Comparison of ENCODE assay signal across 1 cellular context in genomic region chr16:19167710-19168172, GRCh38.
TF ChIP-seq lines count a peak whose summit lies in the region.

No MANE protein-coding gene starts in this region.

TF ChIP-seq in GM12878, 131 proteins besides CTCF, POLR2A, EP300 and RAD21 (continued from another document):
- TF ChIP-seq SMARCA5 (IDR thresholded peaks at IDR 0.05) (peak; percentile 96), ATF7 (IDR thresholded peaks at IDR 0.05; ENCODE audit: low read depth) (no peak), CUX1 (IDR thresholded peaks at IDR 0.05; ENCODE audit: insufficient replicate concordance, low read depth, low read length) (no peak), GATAD2B (conservative IDR thresholded peaks at IDR 0.05; ENCODE audit: low read depth) (peak; percentile 83), BACH1 (IDR thresholded peaks at IDR 0.05; ENCODE audit: borderline replicate concordance) (peak; percentile 78), EGR1 (IDR thresholded peaks at IDR 0.05; ENCODE audit: borderline replicate concordance in 1 of 2, low read depth in 2 of 2, low read length in 2 of 2) (0 out of 3 replicates have a peak, but pooled peaks of 1 of the 2 experiments have one; percentile 6), TCF12 (IDR thresholded peaks at IDR 0.05; ENCODE audit: low read depth, low read length) (0 out of 2 replicates have a peak, but pooled peaks have one; percentile 6), NKRF (conservative IDR thresholded peaks at IDR 0.05) (peak; percentile 29; the same call in 1 of the 2 replicates), ZNF592 (IDR thresholded peaks at IDR 0.05) (peak; percentile 68; the same call in 1 of the 2 replicates), ZNF24 (IDR thresholded peaks at IDR 0.05) (0 out of 2 replicates have a peak, but pooled peaks have one; percentile 39)
